ENCODE assay signal across 10 cellular contexts in the genomic region with DNA sequence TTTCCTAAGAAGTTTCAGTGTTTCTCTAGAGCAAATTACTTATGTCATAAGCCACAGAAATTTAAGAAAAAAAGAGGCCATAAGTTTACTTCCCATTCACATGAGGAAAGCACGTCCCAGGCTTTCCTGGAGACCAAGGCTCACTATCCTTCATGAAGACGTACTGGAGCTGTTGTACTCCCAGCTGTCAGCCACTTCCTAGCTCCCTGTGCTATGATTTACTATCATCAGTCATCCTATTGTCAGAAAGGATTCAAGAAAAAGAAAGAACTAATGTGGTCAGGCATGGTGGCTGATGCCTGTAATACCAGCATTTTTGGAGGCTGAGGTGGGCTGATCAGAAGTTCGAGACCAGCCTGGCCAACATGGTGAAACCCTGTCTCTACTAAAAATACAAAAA.
"Had no signal": no experiment of that assay in that cellular context is flagged by ENCODE, and none has a peak within 500 bp of the region (broad histone marks: within the 10 kb centered on the region; RNA-seq: fewer than 3 reads in every experiment).

No MANE protein-coding gene starts in this region.

- H3K9me3 ChIP-seq: HAP-1 had no signal

- H3K36me3 ChIP-seq: HAP-1 had no signal

- H3K4me1 Mint-ChIP-seq: GM23338 had no signal

- DNase-seq: H7, HFFc6, IMR-90, KBM-7 had no signal

- H3K9me3 Mint-ChIP-seq: GM23338, HFFc6 had no signal

- H3K27ac ChIP-seq: HL-60, KMS-11 had no signal

- H3K4me3 ChIP-seq: GM23338, HAP-1 had no signal

- ATAC-seq: GM23338, HCT116 had no signal

- FAIRE-seq: HTR-8/SVneo had no signal

- H3K9ac ChIP-seq: KMS-11 had no signal

- H2AFZ ChIP-seq: GM23338 had no signal

- H3K27ac Mint-ChIP-seq: GM23338, HFFc6 had no signal

- H3K4me2 ChIP-seq: GM23338, KMS-11 had no signal

- H3K4me1 ChIP-seq: HAP-1 had no signal

- H3K4me3 Mint-ChIP-seq: GM23338, HFFc6 had no signal
